ENCODE assay signal across 22 cellular contexts in the genomic region with DNA sequence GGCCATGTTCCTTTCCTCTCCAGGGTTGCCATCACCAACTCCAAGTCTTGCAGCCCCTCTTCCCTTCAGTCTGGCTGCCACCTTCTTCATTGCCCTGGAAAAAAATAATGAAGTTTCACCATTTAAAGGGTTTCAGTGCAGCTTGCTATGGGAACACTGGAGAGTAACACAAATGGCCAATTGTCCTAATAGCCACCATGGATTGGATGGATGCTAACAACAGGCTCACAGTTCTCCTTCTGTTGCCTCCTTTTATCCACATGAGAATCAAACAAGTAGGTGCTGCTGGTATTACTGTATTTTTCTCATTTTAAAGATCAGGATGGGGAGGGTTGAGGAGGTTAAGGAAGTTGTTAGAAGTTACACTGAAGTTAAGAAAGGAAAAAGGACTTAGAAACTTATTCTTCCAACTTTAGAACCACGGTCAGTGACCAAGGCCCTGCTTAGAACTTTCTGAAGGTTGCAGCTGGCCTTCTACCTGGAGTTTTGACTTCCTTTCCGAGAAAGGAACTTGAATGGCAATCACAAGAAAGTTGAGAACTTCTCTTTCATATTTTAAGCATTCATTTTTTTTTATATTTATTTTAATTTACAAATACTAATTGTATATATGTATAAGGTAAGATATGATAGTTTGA.
"Had no signal": no experiment of that assay in that cellular context is flagged by ENCODE, and none has a peak within 500 bp of the region (broad histone marks: within the 10 kb centered on the region; RNA-seq: fewer than 3 reads in every experiment).

No MANE protein-coding gene starts in this region.

- H3K4me3 ChIP-seq: K562 had no signal

- H3K9ac ChIP-seq: KMS-11 had no signal

- H3K27ac ChIP-seq: HL-60, KMS-11 had no signal

- DNase-seq: Kasumi-1; MV-4-11; NCI-H1048; NCI-H1105; NCI-H1417; NCI-H1436 treated with DMSO at 0.1 percent for 48 hours; NCI-H1694; NCI-H187 treated with DMSO at 0.1 percent for 48 hours; NCI-H2029 treated with DMSO at 0.1 percent for 48 hours; NCI-H2107; NCI-H2227 treated with DMSO at 0.1 percent for 48 hours; NCI-H524; NCI-H526 treated with DMSO at 0.1 percent for 48 hours; NCI-H748 treated with DMSO at 0.1 percent for 48 hours; NK-92 treated with Interleukin-12 subunit alpha and Interleukin-12 subunit beta, amount 100 ng/mL, for 24 hours; PC-3; SHP77 had no signal

- ATAC-seq: K562, Panc1, PC-3, SK-N-SH treated with all-trans-retinoic acid at 6 μM for 48 hours had no signal

- H3K4me2 ChIP-seq: KMS-11 had no signal
